In the genomic region with DNA sequence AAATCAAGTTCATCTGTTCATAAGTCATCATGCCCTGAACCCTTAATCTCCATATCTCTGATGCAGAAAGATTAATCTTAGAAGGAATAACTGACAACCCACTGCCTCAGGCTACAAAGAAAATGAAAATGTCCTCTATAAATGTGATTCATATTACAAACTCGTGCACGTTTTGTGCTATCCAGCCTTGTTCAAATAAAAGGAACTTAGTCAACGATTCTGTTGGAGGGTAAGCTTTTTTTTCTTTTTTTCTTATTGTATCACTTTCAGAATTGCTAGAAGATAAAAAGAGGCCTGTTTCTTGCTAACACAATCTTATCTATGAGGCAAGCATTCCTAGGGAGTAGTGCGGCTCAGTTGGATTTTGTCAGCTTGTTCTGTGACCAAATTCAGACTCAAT, we compare ENCODE assay signal across 20 cellular contexts.
A peak's percentile ranks its signal among the peaks of the same experiment; 100 is the strongest.
DNase-seq lines count a peak whose midpoint lies in the region; ATAC-seq and TF ChIP-seq lines count a peak whose summit lies in the region.
"Had no signal": no experiment of that assay in that cellular context is flagged by ENCODE, and none has a peak within 500 bp of the region (broad histone marks: within the 10 kb centered on the region; RNA-seq: fewer than 3 reads in every experiment).

No MANE protein-coding gene starts in this region.

- ATAC-seq in Right ventricle myocardium superior (ENCODE audit: poor library complexity), result peak; percentile 36
- ATAC-seq in HG02588 (IDR thresholded peaks at IDR 0.05; ENCODE audit: unreplicated experiment), result no peak
- no peak for ATAC-seq in GM21390 (IDR thresholded peaks at IDR 0.05; ENCODE audit: unreplicated experiment)
- ATAC-seq in GM18868 (IDR thresholded peaks at IDR 0.05; ENCODE audit: unreplicated experiment), result no peak
- ATAC-seq: mucosa of descending colon; stimulated activated naive B cell treated with anti-CD40 and anti-IgM and Interleukin-4, amounts not matched to agents 10 μg/mL and 1 μg/mL and 100 μg/mL, for 72 hours had no signal

- peak overlapping the region in 1 of 2 donors; percentile 32 for H3K27ac ChIP-seq in right atrium auricular region
- H3K27ac ChIP-seq: C4-2B, tibial nerve had no signal

- no peak for DNase-seq in Right ventricle myocardium superior
- no peak for DNase-seq in right atrium auricular region (ENCODE audit: low spot score)
- DNase-seq in amniotic stem cell (lab: John Stamatoyannopoulos, UW), result peak; percentile 66
- DNase-seq in foreskin melanocyte, result peak; percentile 60
- no peak for DNase-seq in NCI-H524 (lab: John Stamatoyannopoulos, UW)
- DNase-seq: activated T-cell treated with anti-CD3 and anti-CD28 coated beads, Interleukin-2, amount 50 U/mL, for 48 hours; DMS53; hypothalamus; mucosa of descending colon; NCI-H1048; NCI-H2029; NCI-H446 treated with DMSO at 0.1 percent for 48 hours; retina; stimulated activated CD4-positive, alpha-beta T cell treated with anti-CD3 and anti-CD28 coated beads, Interleukin-15, amount 100 ng/mL, for 24 hours; stimulated activated naive B cell treated with anti-CD40 and anti-IgM and Interleukin-4, amounts not matched to agents 10 μg/mL and 1 μg/mL and 100 μg/mL, for 72 hours had no signal

- intact Hi-C loops in Right ventricle myocardium superior (cut with DNase I), result no loop called here

- H3K4me3 ChIP-seq in right atrium auricular region, result no peak overlapping the region
- H3K4me3 ChIP-seq: mucosa of descending colon, tibial nerve had no signal

- no peaks in the 10 kb centered on the region for H3K36me3 ChIP-seq in right atrium auricular region
- H3K36me3 ChIP-seq: tibial nerve had no signal

- H3K4me1 ChIP-seq in right atrium auricular region, result peaks cover 0 to 10% of the 10 kb centered on the region in 2 donors
- H3K4me1 ChIP-seq: tibial nerve had no signal

- H3K9me3 ChIP-seq in right atrium auricular region, result no peaks in the 10 kb centered on the region
- H3K9me3 ChIP-seq: mucosa of descending colon, tibial nerve had no signal

- no peaks in the 10 kb centered on the region for H3K27me3 ChIP-seq in right atrium auricular region
- H3K27me3 ChIP-seq: tibial nerve had no signal

- no peak for TF ChIP-seq CTCF in right atrium auricular region (IDR thresholded peaks at IDR 0.05)

Comparison
In these comparisons a context has a peak if more than half of its experiments do, and no peak if none do; other contexts are left out.
1. DNase-seq: peak in amniotic stem cell (single experiment) and foreskin melanocyte (single experiment); none in Right ventricle myocardium superior (single experiment), right atrium auricular region (single experiment) and NCI-H524 (0 of 2).